ENCODE assay signal across 29 cellular contexts in genomic region chr12:25686351-25686750, GRCh38.
"Had no signal": no experiment of that assay in that cellular context is flagged by ENCODE, and none has a peak within 500 bp of the region (broad histone marks: within the 10 kb centered on the region; RNA-seq: fewer than 3 reads in every experiment).

No MANE protein-coding gene starts in this region.

- H3K4me3 Mint-ChIP-seq: naive thymus-derived CD4-positive, alpha-beta T cell; natural killer cell; nephron; neural progenitor cell; stimulated activated naive B cell treated with anti-CD40 and anti-IgM and Interleukin-4, amounts not matched to agents 10 μg/mL and 1 μg/mL and 100 μg/mL, for 72 hours; stimulated activated naive CD8-positive, alpha-beta T cell treated with anti-CD3 and anti-CD28 coated beads, Interleukin-15, Interleukin-2, amounts not matched to agents 100 ng/mL and 50 ng/mL, for 24 hours had no signal

- H3K4me1 ChIP-seq: pancreas, prostate gland, right lobe of liver, stomach, upper lobe of left lung, vagina had no signal

- H3K36me3 Mint-ChIP-seq: naive thymus-derived CD4-positive, alpha-beta T cell; natural killer cell; neural progenitor cell; stimulated activated naive B cell treated with anti-CD40 and anti-IgM and Interleukin-4, amounts not matched to agents 10 μg/mL and 1 μg/mL and 100 μg/mL, for 72 hours had no signal

- H3K9me3 ChIP-seq: neutrophil, pancreas, prostate gland, right atrium auricular region, right lobe of liver, thoracic aorta, thyroid gland, tibial nerve, upper lobe of left lung, vagina had no signal

- H3K9me3 Mint-ChIP-seq: natural killer cell had no signal

- ATAC-seq: naive thymus-derived CD4-positive, alpha-beta T cell; natural killer cell; pancreas; right lobe of liver; stimulated activated naive B cell treated with anti-CD40 and anti-IgM and Interleukin-4, amounts not matched to agents 10 μg/mL and 1 μg/mL and 100 μg/mL, for 72 hours had no signal

- H3K27ac Mint-ChIP-seq: naive thymus-derived CD4-positive, alpha-beta T cell; natural killer cell; nephron; neural progenitor cell; stimulated activated naive B cell treated with anti-CD40 and anti-IgM and Interleukin-4, amounts not matched to agents 10 μg/mL and 1 μg/mL and 100 μg/mL, for 72 hours; stimulated activated naive CD8-positive, alpha-beta T cell treated with anti-CD3 and anti-CD28 coated beads, Interleukin-15, Interleukin-2, amounts not matched to agents 100 ng/mL and 50 ng/mL, for 24 hours had no signal

- H3K36me3 ChIP-seq: neural progenitor cell, neutrophil, pancreas, prostate gland, right atrium auricular region, right lobe of liver, spleen, stomach, thoracic aorta, thyroid gland, tibial nerve, upper lobe of left lung, vagina had no signal

- H2AFZ ChIP-seq: neural progenitor cell had no signal

- H3K4me3 ChIP-seq: neural progenitor cell, pancreas, prostate gland, right atrium auricular region, right lobe of liver, skin epidermis, smooth muscle cell, spleen, stomach, thoracic aorta, thyroid gland, tibial nerve, upper lobe of left lung, vagina had no signal

- H3K9ac ChIP-seq: neural progenitor cell had no signal

- H3K4me1 Mint-ChIP-seq: naive thymus-derived CD4-positive, alpha-beta T cell; natural killer cell; neural progenitor cell; stimulated activated naive B cell treated with anti-CD40 and anti-IgM and Interleukin-4, amounts not matched to agents 10 μg/mL and 1 μg/mL and 100 μg/mL, for 72 hours had no signal

- H3K27ac ChIP-seq: neural progenitor cell, neutrophil, pancreas, prostate gland, right atrium auricular region, right lobe of liver, skin epidermis, spleen, stomach, thoracic aorta, thyroid gland, tibial nerve, upper lobe of left lung, vagina had no signal

- DNase-seq: naive thymus-derived CD4-positive, alpha-beta T cell; natural killer cell; nucleus accumbens; retina; right lobe of liver; spleen; stimulated activated CD4-positive, alpha-beta T cell treated with anti-CD3 and anti-CD28 coated beads, Interleukin-12 subunit alpha, Interleukin-12 subunit beta, amount 100 ng/mL, for 4 hours; stimulated activated CD4-positive, alpha-beta T cell treated with anti-CD3 and anti-CD28 coated beads, Interleukin-1b, Interleukin-23, amount 100 ng/mL, for 48 hours; stimulated activated CD4-positive, alpha-beta T cell treated with anti-CD3 and anti-CD28 coated beads, Interleukin-4, amount 100 ng/mL, for 1 hour; stimulated activated CD4-positive, alpha-beta T cell treated with anti-CD3 and anti-CD28 coated beads, Interleukin-4, amount 100 ng/mL, for 4 hours; stimulated activated CD8-positive, alpha-beta memory T cell treated with anti-CD3 and anti-CD28 coated beads, Interleukin-4, amount 100 ng/mL, for 48 hours; stimulated activated naive B cell treated with anti-CD40 and anti-IgM and Interleukin-4, amounts not matched to agents 10 μg/mL and 1 μg/mL and 100 μg/mL, for 72 hours; stimulated activated naive CD4-positive, alpha-beta T cell treated with Interleukin-2 at 50 U/mL for 16 hours; stomach; thyroid gland; trophoblast cell had no signal

- H3K4me2 ChIP-seq: neural progenitor cell, smooth muscle cell had no signal

- H3K27me3 ChIP-seq: neural progenitor cell, neutrophil, pancreas, right atrium auricular region, right lobe of liver, stomach, thyroid gland, tibial nerve, upper lobe of left lung, vagina had no signal
